8 cellular contexts compared by ENCODE assay signal in the genomic region with DNA sequence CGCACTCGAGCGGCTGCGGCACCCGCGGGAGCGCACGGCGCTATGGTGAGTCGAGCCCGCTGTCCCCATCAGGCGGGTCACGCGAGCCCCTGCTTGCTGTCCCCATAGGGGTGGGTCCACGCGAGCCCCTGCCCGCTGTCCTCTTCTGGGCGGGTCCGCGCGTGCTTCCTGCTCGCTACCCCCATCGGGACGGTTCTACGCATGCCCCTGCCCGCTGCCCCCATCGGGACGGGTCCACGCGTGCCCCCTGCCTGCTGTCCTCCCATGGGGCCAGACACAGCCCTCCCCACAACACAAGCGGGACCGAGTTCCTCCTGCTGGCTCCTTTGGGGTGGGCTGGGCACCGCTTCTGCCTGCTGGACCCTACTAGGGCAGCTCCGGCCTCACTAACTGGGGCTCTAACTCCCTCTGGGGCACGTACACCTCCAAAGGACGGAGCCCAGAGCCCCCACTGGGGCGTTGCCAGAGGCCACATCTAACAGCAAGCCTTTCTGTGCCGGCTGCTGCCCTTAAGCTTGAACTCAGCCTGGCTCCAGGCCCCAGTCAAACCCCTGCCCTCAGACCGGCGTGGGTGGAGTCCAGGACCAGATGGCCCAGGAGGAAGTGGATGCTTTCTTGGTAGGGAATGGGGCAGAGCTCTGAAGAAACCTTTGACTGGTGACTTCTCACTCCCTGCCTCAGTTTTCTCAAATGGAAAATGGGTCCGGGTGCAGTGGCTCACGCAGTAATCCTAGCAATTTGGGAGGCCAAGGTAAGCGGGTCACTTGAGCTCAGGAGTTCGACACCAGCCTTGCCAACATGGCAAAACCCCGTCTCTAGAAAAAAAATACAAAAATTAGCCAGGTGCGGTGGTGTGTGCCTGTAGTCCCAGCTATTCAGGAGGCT. TPM values are rescaled to one million over a fixed set of nuclear protein-coding genes. Genes with fewer than 3 reads are reported as not detected.
DNase-seq lines count a peak whose midpoint lies in the region; TF ChIP-seq lines count a peak whose summit lies in the region.

No MANE protein-coding gene starts in this region.

- peaks cover 32% of the 10 kb centered on the region for H3F3A ChIP-seq in GM23248 (ENCODE audit: insufficient read depth)

- 6 to 9% methylated on average over 29 to 38 of the region's 46 CpGs for WGBS in GM23248 (ENCODE audit: low coverage in 1 of 2, low lambda C conversion rate in 2 of 2, missing lambda C conversion rate in 2 of 2), 2 experiments
- 10 to 73% methylated on average over 1 to 14 of the region's 46 CpGs for WGBS in esophagus squamous epithelium, 2 donors

- H3K36me3 ChIP-seq in GM23248 (ENCODE audit: low read depth) (0 out of 2 replicates have a peak, but pooled peaks cover 3% of the 10 kb centered on the region), esophagus squamous epithelium (peaks cover 0 to 39% (median 7%) of the 10 kb centered on the region in 3 donors)

- H3K27me3 Mint-ChIP-seq in activated CD4-positive, alpha-beta T cell treated with anti-CD3 and anti-CD28 coated beads, Interleukin-2, amount 10 ng/mL, durations not matched to agents 24 days and 14 days: no peaks in the 10 kb centered on the region

- peak overlapping the region; percentile 90 for H3K4me3 Mint-ChIP-seq in activated CD4-positive, alpha-beta T cell treated with anti-CD3 and anti-CD28 coated beads, Interleukin-2, amount 10 ng/mL, durations not matched to agents 24 days and 14 days

- H3K9me3 Mint-ChIP-seq in activated CD4-positive, alpha-beta T cell treated with anti-CD3 and anti-CD28 coated beads, Interleukin-2, amount 10 ng/mL, durations not matched to agents 24 days and 14 days: no peaks in the 10 kb centered on the region

- H3K9ac ChIP-seq in GM23248: peak overlapping the region; percentile 85

- DNase-seq in NCI-H1417 (lab: John Stamatoyannopoulos, UW): peak in 2 of 3 experiments; percentile 61 to 62
- no peak for DNase-seq in NCI-H1417 treated with DMSO at 0.1 percent for 48 hours (lab: John Stamatoyannopoulos, UW)
- DNase-seq in GM23248: peak; percentile 78
- peak; percentile 73 for DNase-seq in LHCN-M2 (ENCODE audit: low read depth)
- peak; percentile 85 for DNase-seq in activated CD4-positive, alpha-beta T cell treated with anti-CD3 and anti-CD28 coated beads, Interleukin-2, amount 10 ng/mL, durations not matched to agents 24 days and 14 days
- DNase-seq in esophagus squamous epithelium (lab: John Stamatoyannopoulos, UW): no peak
- peak; percentile 81 for DNase-seq in myocyte (ENCODE audit: low read depth)

- no peaks in the 10 kb centered on the region for H4K20me1 ChIP-seq in GM23248 (ENCODE audit: insufficient read depth)

- H3K4me2 ChIP-seq in GM23248 (ENCODE audit: unreplicated experiment): peak overlapping the region; percentile 68

- peaks cover 43% of the 10 kb centered on the region for H3K79me2 ChIP-seq in GM23248 (ENCODE audit: insufficient read depth)

- TF ChIP-seq POLR2A in esophagus squamous epithelium (IDR thresholded peaks at IDR 0.05): peak in 1 of 4 donors; percentile 32

- peaks cover 25% of the 10 kb centered on the region for H3K4me1 ChIP-seq in GM23248 (ENCODE audit: insufficient read depth)
- H3K4me1 ChIP-seq in esophagus squamous epithelium: peaks cover 13 to 64% (median 18%) of the 10 kb centered on the region in 3 donors

- peak overlapping the region; percentile 98 for H2AFZ ChIP-seq in GM23248

- H3K9me3 ChIP-seq in GM23248 (ENCODE audit: low read depth) (no peaks in the 10 kb centered on the region), esophagus squamous epithelium (no peaks in the 10 kb centered on the region)

- H3K36me3 Mint-ChIP-seq in activated CD4-positive, alpha-beta T cell treated with anti-CD3 and anti-CD28 coated beads, Interleukin-2, amount 10 ng/mL, durations not matched to agents 24 days and 14 days (ENCODE audit: low read depth): peaks cover 22% of the 10 kb centered on the region

- H3K27ac ChIP-seq in GM23248 (peak overlapping the region; percentile 63), esophagus squamous epithelium (peak overlapping the region; percentile 87 to 96 (median 91)), temporal lobe (ENCODE audit: low read depth, low read length) (peak overlapping the region; percentile 61)

- intact Hi-C loops in activated CD4-positive, alpha-beta T cell treated with anti-CD3 and anti-CD28 coated beads, Interleukin-2, amount 10 ng/mL, durations not matched to agents 24 days and 14 days (cut with micrococcal nuclease): loop anchor here (1.0 kb wide), 3 partner anchors 17 to 86 kb away; a partner anchor contains a TSS
- intact Hi-C loops in esophagus squamous epithelium (cut with DNase I): no loop called here

- peak overlapping the region; percentile 83 for H3K27ac Mint-ChIP-seq in activated CD4-positive, alpha-beta T cell treated with anti-CD3 and anti-CD28 coated beads, Interleukin-2, amount 10 ng/mL, durations not matched to agents 24 days and 14 days

- in situ Hi-C loops in GM23248 (cut with MboI): no loop called here

- H3K4me3 ChIP-seq in GM23248 (peak overlapping the region; percentile 85), esophagus squamous epithelium (peak overlapping the region; percentile 76 to 99 (median 92))

- H3K4me1 Mint-ChIP-seq in activated CD4-positive, alpha-beta T cell treated with anti-CD3 and anti-CD28 coated beads, Interleukin-2, amount 10 ng/mL, durations not matched to agents 24 days and 14 days: peaks cover 13% of the 10 kb centered on the region

- no peaks in the 10 kb centered on the region for H3K9me2 ChIP-seq in GM23248 (ENCODE audit: insufficient read depth)

- H3K27me3 ChIP-seq in GM23248 (replicated peaks; ENCODE audit: insufficient read depth): no peaks in the 10 kb centered on the region
- no peaks in the 10 kb centered on the region for H3K27me3 ChIP-seq in esophagus squamous epithelium

- TF ChIP-seq CTCF in esophagus squamous epithelium (IDR thresholded peaks at IDR 0.05): no peak

RNA-seq across cellular contexts. Expression of a gene that starts 0.7 kb away (rescaled TPM):
- 126 and 134 TPM in 2 replicates for total RNA-seq in GM23248 (2014; rRNA removed; shearing (Covaris generic))
- 98.9 and 104 TPM in 2 replicates for polyA plus RNA-seq in GM23248 (2016; fragmentation: Nextera tagmentation; extraction: Ambion mirVana)
- total RNA-seq in LHCN-M2 (2014; rRNA removed): 79.3 and 86.9 TPM in 2 replicates
- 65.6 TPM for polyA plus RNA-seq in LHCN-M2 (2012)
- 103 and 106 TPM in 2 replicates for total RNA-seq in activated CD4-positive, alpha-beta T cell treated with anti-CD3 and anti-CD28 coated beads, Interleukin-2, amount 10 ng/mL, durations not matched to agents 24 days and 14 days
- 10 to 100 TPM; 23.1 to 51.9 (median 35.6) TPM for total RNA-seq in esophagus squamous epithelium
- 83.4 and 92.8 TPM in 2 replicates for total RNA-seq in myocyte
- 106 TPM for polyA plus RNA-seq in myocyte (2012)
- 15.7 TPM for total RNA-seq in temporal lobe

RNA-seq across cellular contexts. Expression of a gene that starts 44.7 kb away (rescaled TPM):
- 96.0 and 125 TPM in 2 replicates for total RNA-seq in GM23248 (2014; rRNA removed; shearing (Covaris generic))
- 135 and 140 TPM in 2 replicates for polyA plus RNA-seq in GM23248 (2016; fragmentation: Nextera tagmentation; extraction: Ambion mirVana)
- total RNA-seq in LHCN-M2 (2014; rRNA removed) (87.7 and 99.5 TPM in 2 replicates), esophagus squamous epithelium (100 to 1,000 TPM in 1 of 4 donors, 10 to 100 TPM in 3; 84.5 to 104 (median 92.5) TPM), myocyte (60.5 and 75.0 TPM in 2 replicates), temporal lobe (25.8 TPM)
- polyA plus RNA-seq in LHCN-M2 (2012): 133 TPM
- 64.8 and 73.7 TPM in 2 replicates for total RNA-seq in activated CD4-positive, alpha-beta T cell treated with anti-CD3 and anti-CD28 coated beads, Interleukin-2, amount 10 ng/mL, durations not matched to agents 24 days and 14 days
- 120 TPM for polyA plus RNA-seq in myocyte (2012)

Comparison
In these comparisons a context has a peak if more than half of its experiments do, and no peak if none do; other contexts are left out.
1. DNase-seq: peak in NCI-H1417 (2 of 3), GM23248 (single experiment), LHCN-M2 (single experiment), activated CD4-positive, alpha-beta T cell treated with anti-CD3 and anti-CD28 coated beads, Interleukin-2, amount 10 ng/mL, durations not matched to agents 24 days and 14 days (single experiment) and myocyte (single experiment); none in NCI-H1417 treated with DMSO at 0.1 percent for 48 hours (single experiment) and esophagus squamous epithelium (single experiment).
2. Peak in every context shown above with its lines, with median percentiles within 50 percentile points of each other: H3K27ac ChIP-seq.